ENCODE assay signal across 8 cellular contexts in the genomic region with DNA sequence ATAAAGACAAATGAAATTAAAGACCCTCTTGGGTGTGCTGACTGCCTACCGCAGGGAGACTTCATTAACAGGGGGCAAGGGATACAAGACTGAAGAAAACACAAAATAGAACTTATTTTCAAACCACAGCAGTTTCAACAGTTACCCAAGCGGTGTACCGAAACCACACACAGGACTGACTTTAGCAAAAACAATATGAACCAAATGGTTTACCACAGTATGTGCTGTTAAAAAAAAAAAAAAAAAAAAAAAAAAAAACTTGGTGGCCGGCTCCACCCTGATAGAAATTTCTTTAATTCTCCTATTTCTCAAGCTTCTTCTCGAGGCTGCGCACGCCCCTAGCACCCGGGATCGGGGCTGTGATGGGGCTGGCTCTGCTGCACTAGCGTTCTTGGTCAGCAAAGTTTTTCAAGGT. TPM values are rescaled to one million over a fixed set of nuclear protein-coding genes. Genes with fewer than 3 reads are reported as not detected.
A peak's percentile ranks its signal among the peaks of the same experiment; 100 is the strongest.
DNase-seq lines count a peak whose midpoint lies in the region; ATAC-seq and TF ChIP-seq lines count a peak whose summit lies in the region.

No MANE protein-coding gene starts in this region.

- no peak for TF ChIP-seq CTCF in GM13976 (IDR thresholded peaks at IDR 0.05; ENCODE audit: borderline replicate concordance, control extremely low read depth, extremely low read depth, insufficient read depth, missing control alignments)

- in situ Hi-C loops in GM13976 (cut with MboI; ENCODE audit: low sequenced_read_pairs, unreplicated experiment): no loop called here

- peaks cover 0 to 2% (median 0%) of the 10 kb centered on the region in 5 donors for H3K27me3 Mint-ChIP-seq in naive thymus-derived CD8-positive, alpha-beta T cell

- H3K4me1 Mint-ChIP-seq in naive thymus-derived CD8-positive, alpha-beta T cell: peaks cover under 1 to 51% (median 34%) of the 10 kb centered on the region in 4 donors

- peak; percentile 64 for DNase-seq in GM13976 (ENCODE audit: low spot score)
- peak; percentile 60 for DNase-seq in T-helper 22 cell (ENCODE audit: low read depth)
- DNase-seq in naive thymus-derived CD8-positive, alpha-beta T cell: peak in 9 of 10 donors; percentile 46 to 89 (median 75)
- DNase-seq in AG08395 (ENCODE audit: low spot score): no peak
- no peak for DNase-seq in NCI-H510A (lab: John Stamatoyannopoulos, UW)
- no peak for DNase-seq in HPDE6-E6E7 (ENCODE audit: extremely low spot score)
- DNase-seq in anterior cingulate cortex (lab: John Stamatoyannopoulos, UW): no peak

- H3K4me3 Mint-ChIP-seq in naive thymus-derived CD8-positive, alpha-beta T cell: no peak overlapping the region

- no peaks in the 10 kb centered on the region for H3K36me3 Mint-ChIP-seq in naive thymus-derived CD8-positive, alpha-beta T cell

- ATAC-seq in HG02870 (IDR thresholded peaks at IDR 0.05; ENCODE audit: unreplicated experiment): peak; percentile 42
- ATAC-seq in naive thymus-derived CD8-positive, alpha-beta T cell: peak in 1 of 2 donors; percentile 16

- POLR2A ChIA-PET in naive thymus-derived CD8-positive, alpha-beta T cell (lab: Charles Lee): interaction anchor here (0.6 to 34.9 kb wide), 23 partner anchors 2 to 1156 kb away, joined by 3 to 4622 read pairs (median 7); a partner anchor contains a TSS

- H3K27ac Mint-ChIP-seq in naive thymus-derived CD8-positive, alpha-beta T cell: no peak overlapping the region

- H3K9me3 Mint-ChIP-seq in naive thymus-derived CD8-positive, alpha-beta T cell: no peaks in the 10 kb centered on the region

RNA-seq across cellular contexts. Expression of a gene that starts 42.6 kb away (rescaled TPM):
- total RNA-seq in naive thymus-derived CD8-positive, alpha-beta T cell: 100 to 1,000 TPM; 386 to 393 TPM
- 100 to 1,000 TPM; 115 to 216 (median 166) TPM for polyA plus RNA-seq in naive thymus-derived CD8-positive, alpha-beta T cell

Comparison
In these comparisons a context has a peak if more than half of its experiments do, and no peak if none do; other contexts are left out.
1. DNase-seq: peak in GM13976 (single experiment), T-helper 22 cell (single experiment) and naive thymus-derived CD8-positive, alpha-beta T cell (9 of 10); none in AG08395 (single experiment), NCI-H510A (single experiment), HPDE6-E6E7 (single experiment) and anterior cingulate cortex (0 of 58).